15 cellular contexts compared by ENCODE assay signal in genomic region chr17:3861761-3862681, GRCh38. TPM values are rescaled to one million over a fixed set of nuclear protein-coding genes. Genes with fewer than 3 reads are reported as not detected.
A peak's percentile ranks its signal among the peaks of the same experiment; 100 is the strongest.
DNase-seq lines count a peak whose midpoint lies in the region; ATAC-seq and TF ChIP-seq lines count a peak whose summit lies in the region.
"Had no signal": no experiment of that assay in that cellular context is flagged by ENCODE, and none has a peak within 500 bp of the region (broad histone marks: within the 10 kb centered on the region; RNA-seq: fewer than 3 reads in every experiment).

No MANE protein-coding gene starts in this region.

- DNase-seq in stimulated activated naive CD8-positive, alpha-beta T cell treated with anti-CD3 and anti-CD28 coated beads, Interleukin-15, amount 100 ng/mL, for 72 hours = no peak
- no peak for DNase-seq in stimulated activated naive CD8-positive, alpha-beta T cell treated with anti-CD3 and anti-CD28 coated beads, Interleukin-15, Interleukin-2, amounts not matched to agents 100 U/mL and 50 U/mL, for 24 hours
- DNase-seq in RWPE1 (ENCODE audit: low spot score) (no peak), islet precursor cell (peak; percentile 52), osteoblast (ENCODE audit: insufficient read length, low spot score, missing footprints) (peak; percentile 76), MM.1S (no peak)
- DNase-seq: Caco-2, DND-41, GDM1, HCEC 1CT had no signal

- CTCF ChIA-PET in RWPE1 (lab: Yijun Ruan, JAX) = interaction anchor here (0.5 to 0.6 kb wide), 2 partner anchors 220 to 1411 kb away, joined by 3 to 4 read pairs; no protein-coding TSS in a partner anchor

- POLR2A ChIA-PET in RWPE1 (lab: Yijun Ruan, JAX; ENCODE audit: low non-redundant PET) = no interaction called here

- no peak overlapping the region for H3K4me3 ChIP-seq in osteoblast (ENCODE audit: insufficient read depth, low read length)
- H3K4me3 ChIP-seq in MM.1S (ENCODE audit: low read length) = no peak overlapping the region
- H3K4me3 ChIP-seq: A549 had no signal

- H3K4me1 ChIP-seq in osteoblast (ENCODE audit: insufficient read depth, low read length) (peaks cover 12% of the 10 kb centered on the region), MM.1S (ENCODE audit: low read length) (no peaks in the 10 kb centered on the region)
- H3K4me1 ChIP-seq: Caco-2 had no signal

- no peak overlapping the region for H3K27ac Mint-ChIP-seq in stimulated activated naive CD8-positive, alpha-beta T cell treated with anti-CD3 and anti-CD28 coated beads, Interleukin-15, amount 100 ng/mL, for 72 hours

- H3K36me3 ChIP-seq in osteoblast (ENCODE audit: insufficient read depth, low read length) (peaks cover 8% of the 10 kb centered on the region), MM.1S (replicated peaks; ENCODE audit: insufficient read depth, low read length) (no peaks in the 10 kb centered on the region)

- H3K9me3 Mint-ChIP-seq in stimulated activated naive CD8-positive, alpha-beta T cell treated with anti-CD3 and anti-CD28 coated beads, Interleukin-15, amount 100 ng/mL, for 72 hours = no peaks in the 10 kb centered on the region
- H3K9me3 Mint-ChIP-seq: CD8-positive, alpha-beta memory T cell had no signal

- H3K4me2 ChIP-seq in osteoblast (ENCODE audit: insufficient read depth, low read length) (no peak overlapping the region), MM.1S (ENCODE audit: low read depth, low read length) (no peak overlapping the region)
- H3K4me2 ChIP-seq: A549 had no signal

- H3K27me3 ChIP-seq in osteoblast (ENCODE audit: insufficient read depth, low read length) = no peaks in the 10 kb centered on the region
- H3K27me3 ChIP-seq in MM.1S (replicated peaks; ENCODE audit: insufficient read depth, low read length) = no peaks in the 10 kb centered on the region

- H2AFZ ChIP-seq in osteoblast (ENCODE audit: low read length) (no peak overlapping the region), MM.1S (ENCODE audit: low read length) (no peak overlapping the region)

- H3K9me2 ChIP-seq in MM.1S (replicated peaks; ENCODE audit: insufficient read depth, low read length) = no peaks in the 10 kb centered on the region

- H4K20me1 ChIP-seq in osteoblast (ENCODE audit: insufficient read depth, low read length) (no peaks in the 10 kb centered on the region), MM.1S (ENCODE audit: insufficient read depth, low read length) (no peaks in the 10 kb centered on the region)

- H3K9ac ChIP-seq in MM.1S (ENCODE audit: low read length) = no peak overlapping the region

- no peaks in the 10 kb centered on the region for H3F3A ChIP-seq in MM.1S (ENCODE audit: insufficient read depth, low read length)

- no peaks in the 10 kb centered on the region for H3K27me3 Mint-ChIP-seq in stimulated activated naive CD8-positive, alpha-beta T cell treated with anti-CD3 and anti-CD28 coated beads, Interleukin-15, amount 100 ng/mL, for 72 hours
- H3K27me3 Mint-ChIP-seq: CD8-positive, alpha-beta memory T cell had no signal

- peak; percentile 49 for ATAC-seq in stimulated activated naive CD8-positive, alpha-beta T cell treated with anti-CD3 and anti-CD28 coated beads, Interleukin-15, amount 100 ng/mL, for 72 hours
- ATAC-seq in stimulated activated naive CD8-positive, alpha-beta T cell treated with anti-CD3 and anti-CD28 coated beads, Interleukin-15, Interleukin-2, amounts not matched to agents 100 U/mL and 50 U/mL, for 24 hours = no peak
- ATAC-seq in HG03565 (IDR thresholded peaks at IDR 0.05; ENCODE audit: unreplicated experiment) = no peak
- ATAC-seq in GM19455 (IDR thresholded peaks at IDR 0.05; ENCODE audit: unreplicated experiment) = no peak
- ATAC-seq: A549 had no signal

- no peak overlapping the region for H3K4me3 Mint-ChIP-seq in stimulated activated naive CD8-positive, alpha-beta T cell treated with anti-CD3 and anti-CD28 coated beads, Interleukin-15, amount 100 ng/mL, for 72 hours
- H3K4me3 Mint-ChIP-seq: CD8-positive, alpha-beta memory T cell had no signal

- H3K4me1 Mint-ChIP-seq in stimulated activated naive CD8-positive, alpha-beta T cell treated with anti-CD3 and anti-CD28 coated beads, Interleukin-15, amount 100 ng/mL, for 72 hours = no peaks in the 10 kb centered on the region
- H3K4me1 Mint-ChIP-seq: CD8-positive, alpha-beta memory T cell had no signal

- H3K27ac ChIP-seq in RWPE1 = 0 out of 2 replicates have a peak overlapping the region, but pooled peaks have one; percentile 9
- H3K27ac ChIP-seq in osteoblast (ENCODE audit: low read depth, low read length) = no peak overlapping the region
- no peak overlapping the region for H3K27ac ChIP-seq in MM.1S (ENCODE audit: low read length)
- H3K27ac ChIP-seq: A549 had no signal

- H3K79me2 ChIP-seq in osteoblast (ENCODE audit: insufficient read depth, low read length) = no peaks in the 10 kb centered on the region
- no peaks in the 10 kb centered on the region for H3K79me2 ChIP-seq in MM.1S (ENCODE audit: low read length)

- no peaks in the 10 kb centered on the region for H3K9me3 ChIP-seq in osteoblast (ENCODE audit: low read depth, low read length)
- H3K9me3 ChIP-seq in MM.1S (replicated peaks; ENCODE audit: insufficient read depth, low read length) = no peaks in the 10 kb centered on the region
- H3K9me3 ChIP-seq: A549, Caco-2 had no signal

- TF ChIP-seq CTCF in RWPE1 (conservative IDR thresholded peaks at IDR 0.05; ENCODE audit: low read depth) (no peak), osteoblast (IDR thresholded peaks at IDR 0.05; ENCODE audit: extremely low read depth, low read depth, low read length) (no peak), MM.1S (IDR thresholded peaks at IDR 0.05; ENCODE audit: low read length) (no peak)

RNA-seq across cellular contexts. Expression of gene NCBP3, which starts 16.0 kb away (rescaled TPM):
- 21.4 and 24.2 TPM in 2 replicates for total RNA-seq in osteoblast

RNA-seq across cellular contexts. Expression of gene CAMKK1, which starts 30.8 kb away (rescaled TPM):
- total RNA-seq in osteoblast = 8.7 and 9.1 TPM in 2 replicates

RNA-seq across cellular contexts. Expression of gene P2RX1, which starts 54.2 kb away (rescaled TPM):
- total RNA-seq in osteoblast = under 0.01 TPM in 1 of 2 replicates, not detected in the other
- total RNA-seq: HT1080 had no signal

Comparison
In these comparisons a context has a peak if more than half of its experiments do, and no peak if none do; other contexts are left out.
1. DNase-seq: peak in islet precursor cell (single experiment) and osteoblast (single experiment); none in stimulated activated naive CD8-positive, alpha-beta T cell treated with anti-CD3 and anti-CD28 coated beads, Interleukin-15, amount 100 ng/mL, for 72 hours (0 of 2), stimulated activated naive CD8-positive, alpha-beta T cell treated with anti-CD3 and anti-CD28 coated beads, Interleukin-15, Interleukin-2, amounts not matched to agents 100 U/mL and 50 U/mL, for 24 hours (single experiment), RWPE1 (single experiment) and MM.1S (single experiment).